Comparison of ENCODE assay signal across 7 cellular contexts in the genomic region with DNA sequence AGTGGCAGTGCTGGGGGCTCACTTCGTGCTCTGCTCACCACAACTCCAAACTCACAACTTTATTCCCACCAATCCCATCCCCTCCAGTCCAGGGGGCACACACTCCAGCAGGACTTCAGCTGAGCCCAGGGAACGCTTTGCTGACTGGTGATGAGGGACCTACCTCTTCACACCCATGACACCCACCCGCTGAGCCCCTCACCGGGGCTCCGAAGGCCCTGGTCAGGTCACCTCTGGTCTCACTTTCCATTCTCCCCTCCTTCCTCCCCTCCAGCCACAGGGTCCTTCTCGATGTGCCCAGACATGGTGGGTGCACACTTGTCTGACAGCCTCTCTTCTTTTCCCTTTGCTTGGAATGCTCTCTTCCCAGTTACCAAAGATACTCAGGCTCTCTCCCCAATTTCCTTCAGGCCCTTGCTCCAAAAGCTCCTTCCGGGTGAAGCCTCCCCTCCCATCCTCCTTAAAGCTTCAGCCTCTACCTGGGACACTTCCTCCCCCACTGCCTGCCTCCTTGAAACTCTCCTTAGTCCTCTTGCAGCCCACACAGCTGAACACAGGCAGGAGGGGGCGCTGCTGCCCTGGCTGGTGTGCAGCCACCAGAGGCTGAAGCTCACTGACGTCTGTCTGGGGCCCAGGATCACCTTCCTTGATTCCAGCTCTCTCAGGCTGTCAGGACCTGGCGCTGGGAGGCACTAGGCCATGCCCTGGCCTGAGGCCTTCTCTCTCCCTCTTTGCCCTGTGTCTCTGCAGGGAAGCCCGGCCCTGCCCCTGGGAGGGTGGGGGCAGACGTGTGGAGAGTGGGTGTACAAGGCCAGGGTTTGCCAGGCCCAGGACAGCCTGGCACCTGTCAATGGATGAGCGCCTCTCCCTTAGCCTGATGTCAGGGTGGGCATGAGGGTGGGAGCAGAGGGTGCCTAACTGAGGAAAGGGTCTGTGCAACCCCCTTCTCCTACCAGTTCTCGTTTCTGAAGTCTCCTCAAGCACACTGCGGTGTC. TPM values are rescaled to one million over a fixed set of nuclear protein-coding genes. Genes with fewer than 3 reads are reported as not detected.
DNase-seq lines count a peak whose midpoint lies in the region; ATAC-seq and TF ChIP-seq lines count a peak whose summit lies in the region.

No MANE protein-coding gene starts in this region.

- H3K36me3 ChIP-seq in SJCRH30 (no peaks in the 10 kb centered on the region), mammary epithelial cell (ENCODE audit: insufficient read depth, low read length) (no peaks in the 10 kb centered on the region)

- H3K9ac ChIP-seq in mammary epithelial cell (ENCODE audit: insufficient read depth, low read length) = no peak overlapping the region

- H4K20me1 ChIP-seq in mammary epithelial cell (ENCODE audit: insufficient read depth, low read length) = no peaks in the 10 kb centered on the region

- intact Hi-C loops in mammary epithelial cell (cut with micrococcal nuclease) = loop anchor here (1.0 kb wide), 3 partner anchors 73 to 120 kb away; no protein-coding TSS in a partner anchor

- peak; percentile 76 for DNase-seq in GM13977 (ENCODE audit: low spot score)
- DNase-seq in KBM-7 = peak; percentile 70
- DNase-seq in SJCRH30 = peak; percentile 57 to 63
- peak; percentile 39 for DNase-seq in mammary epithelial cell
- DNase-seq in left lobe of liver (ENCODE audit: low spot score) = peak; percentile 89
- peak; percentile 17 to 70 (median 31) for DNase-seq in stimulated activated CD4-positive, alpha-beta T cell treated with anti-CD3 and anti-CD28 coated beads, TNF-alpha, amount 100 ng/mL, for 24 hours (ENCODE audit: low read depth in 3 of 3)

- 63% methylated on average over 15 of the region's 15 CpGs for WGBS in mammary epithelial cell (ENCODE audit: low coverage, missing lambda C conversion rate)

- no TSS peak for BruUV-seq in mammary epithelial cell (replicated peaks; lab: Mats Ljungman, UMichigan)

- no peak overlapping the region for H3K4me2 ChIP-seq in mammary epithelial cell (ENCODE audit: insufficient read depth, low read depth, low read length)

- H3K27me3 ChIP-seq in SJCRH30 = no peaks in the 10 kb centered on the region
- H3K27me3 ChIP-seq in mammary epithelial cell (ENCODE audit: insufficient read depth, low read length) = no peaks in the 10 kb centered on the region

- H3K4me3 ChIP-seq in SJCRH30 (no peak overlapping the region), mammary epithelial cell (replicated peaks in 1 of 3; ENCODE audit: insufficient read depth in 1 of 3, low read depth in 2 of 3, low read length in 3 of 3) (no peak overlapping the region)

- in situ Hi-C loops in GM13977 (cut with MboI; ENCODE audit: low pct_unique_long_range_greater_than_20kb, low sequenced_read_pairs, unreplicated experiment) (no loop called here), KBM-7 (cut with MboI; ENCODE audit: low pct_unique_long_range_greater_than_20kb, low sequenced_read_pairs) (no loop called here), mammary epithelial cell (cut with MboI; ENCODE audit: low sequenced_read_pairs in 2 of 2) (no loop called here)

- no peaks in the 10 kb centered on the region for H3K79me2 ChIP-seq in mammary epithelial cell (ENCODE audit: insufficient read depth, low read length)

- dilution Hi-C loops in mammary epithelial cell (cut with HindIII; ENCODE audit: low sequenced_read_pairs) = no loop called here

- no peaks in the 10 kb centered on the region for H3K4me1 ChIP-seq in SJCRH30
- H3K4me1 ChIP-seq in mammary epithelial cell (ENCODE audit: insufficient read depth, low read length) = no peaks in the 10 kb centered on the region

- no peaks in the 10 kb centered on the region for H3K9me3 ChIP-seq in SJCRH30 (replicated peaks)
- H3K9me3 ChIP-seq in mammary epithelial cell (replicated peaks; ENCODE audit: insufficient read depth, low read length) = no peaks in the 10 kb centered on the region

- CTCF ChIA-PET in mammary epithelial cell (lab: Charles Lee; ENCODE audit: low non-redundant PET) = interaction anchor here (0.6 to 2.1 kb wide), 4 partner anchors 17 to 92 kb away, joined by 3 to 32 read pairs (median 8); no protein-coding TSS in a partner anchor

- H3K27ac ChIP-seq in SJCRH30 (no peak overlapping the region), mammary epithelial cell (ENCODE audit: insufficient read depth, low read depth, low read length) (no peak overlapping the region)

- no peak overlapping the region for H2AFZ ChIP-seq in mammary epithelial cell (ENCODE audit: low read depth, low read length)

- peak; percentile 91 for ATAC-seq in left lobe of liver
- no peak for ATAC-seq in GM21381 (IDR thresholded peaks at IDR 0.05; ENCODE audit: unreplicated experiment)

- TF ChIP-seq CTCF in GM13977 (IDR thresholded peaks at IDR 0.05; ENCODE audit: extremely low read depth, insufficient read depth, missing control alignments) (peak; percentile 92), mammary epithelial cell (conservative IDR thresholded peaks at IDR 0.05 in 1 of 2, IDR thresholded peaks at IDR 0.05 in 1 of 2; ENCODE audit: extremely low read depth in 1 of 2, insufficient read depth in 1 of 2, low read depth in 1 of 2, low read length in 2 of 2) (peak; percentile 75 to 90)

RNA-seq across cellular contexts. Expression of a gene that starts 1.6 kb away (rescaled TPM):
- 0.06 and 0.13 TPM in 2 replicates for total RNA-seq in SJCRH30 (2014; rRNA removed; shearing (Covaris generic))
- under 1 TPM; 0.19 to 0.33 TPM for total RNA-seq in mammary epithelial cell
- 0.08 TPM for polyA plus RNA-seq in mammary epithelial cell
- not detected for polyA minus RNA-seq in mammary epithelial cell
- 2.0 TPM for total RNA-seq in left lobe of liver

Comparison
In these comparisons a context has a peak if more than half of its experiments do, and no peak if none do; other contexts are left out.
1. DNase-seq: peak in every context shown above with its lines; median percentile 89 in left lobe of liver; 76 in GM13977; 70 in KBM-7; 60 in SJCRH30; 39 in mammary epithelial cell; 31 in stimulated activated CD4-positive, alpha-beta T cell treated with anti-CD3 and anti-CD28 coated beads, TNF-alpha, amount 100 ng/mL, for 24 hours.